ENCODE assay signal across 24 cellular contexts in the genomic region with DNA sequence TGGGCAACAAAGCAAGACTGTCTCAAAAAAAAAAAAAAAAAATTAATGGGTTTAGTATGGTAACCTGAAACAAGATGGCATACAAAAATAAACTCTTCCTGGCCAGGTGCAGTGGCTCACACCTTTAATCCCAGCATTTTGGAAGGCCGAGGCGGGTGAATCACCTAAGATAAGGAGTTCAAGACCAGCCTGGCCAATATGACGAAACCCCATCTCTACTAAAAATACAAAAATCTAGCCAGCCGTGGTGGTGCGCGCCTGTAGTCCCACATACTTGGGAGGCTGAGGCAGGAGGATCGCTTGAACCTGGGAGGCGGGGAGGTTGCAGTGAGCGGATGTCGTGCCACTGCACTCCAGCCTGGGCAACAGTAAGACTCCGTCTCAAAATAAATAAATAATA.
"Had no signal": no experiment of that assay in that cellular context is flagged by ENCODE, and none has a peak within 500 bp of the region (broad histone marks: within the 10 kb centered on the region; RNA-seq: fewer than 3 reads in every experiment).

No MANE protein-coding gene starts in this region.

- H3K4me3 Mint-ChIP-seq: naive thymus-derived CD8-positive, alpha-beta T cell; stimulated activated naive B cell treated with anti-CD40 and anti-IgM and Interleukin-4, amounts not matched to agents 10 μg/mL and 1 μg/mL and 100 μg/mL, for 72 hours had no signal

- H3K27ac Mint-ChIP-seq: progenitor cell of endocrine pancreas had no signal

- ATAC-seq: left cardiac atrium; lower lobe of right lung; naive thymus-derived CD8-positive, alpha-beta T cell; sciatic nerve; stimulated activated naive B cell treated with anti-CD40 and anti-IgM and Interleukin-4, amounts not matched to agents 10 μg/mL and 1 μg/mL and 100 μg/mL, for 72 hours; stimulated activated naive CD8-positive, alpha-beta T cell treated with anti-CD3 and anti-CD28 coated beads, Interleukin-15, Interleukin-2, amounts not matched to agents 100 U/mL and 50 U/mL, for 24 hours; upper lobe of right lung had no signal

- H3K27ac ChIP-seq: left lung, lower lobe of right lung, ovary, right atrium auricular region, skin epidermis, stomach, testis, thyroid gland, upper lobe of right lung had no signal

- H3K9me3 ChIP-seq: lower lobe of right lung, ovary, right atrium auricular region, stomach, testis, thyroid gland, transverse colon, upper lobe of right lung had no signal

- H3K36me3 ChIP-seq: ovary, thyroid gland had no signal

- H3K4me3 ChIP-seq: left lung, lower lobe of right lung, ovary, right atrium auricular region, skin epidermis, stomach, testis, thyroid gland, transverse colon, upper lobe of right lung had no signal

- DNase-seq: hippocampal formation; kidney glomerular epithelial cell; left cardiac atrium; left lung; lower lobe of right lung; mammary epithelial cell; mesenchymal stem cell; naive thymus-derived CD8-positive, alpha-beta T cell; ovary; stimulated activated CD4-positive, alpha-beta T cell treated with anti-CD3 and anti-CD28 coated beads, Interleukin-12 subunit alpha, Interleukin-12 subunit beta, amount 100 ng/mL, for 4 hours; stimulated activated CD4-positive, alpha-beta T cell treated with anti-CD3 and anti-CD28 coated beads, Interleukin-15, amount 100 ng/mL, for 24 hours; stimulated activated CD4-positive, alpha-beta T cell treated with anti-CD3 and anti-CD28 coated beads, Interleukin-2, amount 100 ng/mL, for 24 hours; stimulated activated CD4-positive, alpha-beta T cell treated with anti-CD3 and anti-CD28 coated beads, Interleukin-4, amount 100 ng/mL, for 1 hour; stimulated activated naive B cell treated with anti-CD40 and anti-IgM and Interleukin-4, amounts not matched to agents 10 μg/mL and 1 μg/mL and 100 μg/mL, for 72 hours; stimulated activated naive CD8-positive, alpha-beta T cell treated with anti-CD3 and anti-CD28 coated beads, Interleukin-15, Interleukin-2, amounts not matched to agents 100 U/mL and 50 U/mL, for 24 hours; stomach; testis; thyroid gland; transverse colon; upper lobe of right lung had no signal

- H3K27me3 ChIP-seq: left lung, ovary, right atrium auricular region, stomach, testis, thyroid gland, transverse colon, upper lobe of right lung had no signal

- H3K27me3 Mint-ChIP-seq: naive thymus-derived CD8-positive, alpha-beta T cell; progenitor cell of endocrine pancreas; stimulated activated naive B cell treated with anti-CD40 and anti-IgM and Interleukin-4, amounts not matched to agents 10 μg/mL and 1 μg/mL and 100 μg/mL, for 72 hours had no signal

- H3K4me1 ChIP-seq: lower lobe of right lung, right atrium auricular region, testis, thyroid gland, upper lobe of right lung had no signal
